Comparison of ENCODE assay signal across 18 cellular contexts in the genomic region with DNA sequence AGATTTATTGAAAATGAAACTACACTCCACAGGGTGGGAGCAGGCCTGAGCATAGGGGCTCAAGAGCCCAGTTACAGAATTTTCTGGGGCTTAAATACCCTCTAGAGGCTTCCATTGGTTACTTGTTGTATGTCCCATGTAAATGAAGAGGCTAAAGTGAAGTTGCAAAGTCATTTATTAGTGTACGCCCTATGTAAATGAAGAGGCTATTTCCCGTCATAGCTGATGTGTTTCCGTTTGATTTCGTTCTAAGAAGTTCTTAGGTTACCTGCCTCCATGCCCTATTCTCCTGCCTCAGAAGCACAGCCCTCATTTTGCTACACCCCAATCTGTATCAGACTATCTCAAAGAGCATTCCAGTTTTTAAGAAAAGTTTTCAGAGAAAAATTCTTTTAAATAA.
"Had no signal": no experiment of that assay in that cellular context is flagged by ENCODE, and none has a peak within 500 bp of the region (broad histone marks: within the 10 kb centered on the region; RNA-seq: fewer than 3 reads in every experiment).

No MANE protein-coding gene starts in this region.

- H2AFZ ChIP-seq: parathyroid adenoma had no signal

- H3K4me1 ChIP-seq: parathyroid adenoma, psoas muscle, tibial artery had no signal

- H3K4me3 ChIP-seq: dorsolateral prefrontal cortex, gastroesophageal sphincter, psoas muscle, right lobe of liver, tibial artery had no signal

- H3K9me3 ChIP-seq: gastroesophageal sphincter, psoas muscle, right lobe of liver, tibial artery had no signal

- ATAC-seq: esophagus mucosa; gastroesophageal sphincter; naive thymus-derived CD4-positive, alpha-beta T cell; psoas muscle; stimulated activated effector memory CD8-positive, alpha-beta T cell treated with anti-CD3 and anti-CD28 coated beads, Interleukin-12 subunit alpha, Interleukin-12 subunit beta, amount 100 ng/mL, for 72 hours; stimulated activated naive CD8-positive, alpha-beta T cell treated with anti-CD3 and anti-CD28 coated beads, Interleukin-15, Interleukin-2, amounts not matched to agents 100 U/mL and 50 U/mL, for 24 hours had no signal

- H3K27ac ChIP-seq: parathyroid adenoma, psoas muscle, right lobe of liver, tibial artery had no signal

- H3K36me3 ChIP-seq: gastroesophageal sphincter, right lobe of liver, tibial artery had no signal

- H3K79me2 ChIP-seq: parathyroid adenoma had no signal

- DNase-seq: cortex of kidney; dorsolateral prefrontal cortex; effector CD8-positive, alpha-beta T cell; glutamatergic neuron; hippocampal formation; naive thymus-derived CD4-positive, alpha-beta T cell; nephron progenitor cell; psoas muscle; retina; right lobe of liver; stimulated activated CD4-positive, alpha-beta T cell treated with anti-CD3 and anti-CD28 coated beads, Interleukin-4, amount 100 ng/mL, for 1 hour; stimulated activated CD8-positive, alpha-beta memory T cell treated with anti-CD3 and anti-CD28 coated beads, Interleukin-4, amount 100 ng/mL, for 48 hours; stimulated activated naive CD8-positive, alpha-beta T cell treated with anti-CD3 and anti-CD28 coated beads, Interleukin-15, Interleukin-2, amounts not matched to agents 100 U/mL and 50 U/mL, for 24 hours; tibial artery had no signal

- H3K27me3 ChIP-seq: dorsolateral prefrontal cortex, gastroesophageal sphincter, right lobe of liver, tibial artery had no signal

- H3K9ac ChIP-seq: parathyroid adenoma had no signal
